In the genomic region with DNA sequence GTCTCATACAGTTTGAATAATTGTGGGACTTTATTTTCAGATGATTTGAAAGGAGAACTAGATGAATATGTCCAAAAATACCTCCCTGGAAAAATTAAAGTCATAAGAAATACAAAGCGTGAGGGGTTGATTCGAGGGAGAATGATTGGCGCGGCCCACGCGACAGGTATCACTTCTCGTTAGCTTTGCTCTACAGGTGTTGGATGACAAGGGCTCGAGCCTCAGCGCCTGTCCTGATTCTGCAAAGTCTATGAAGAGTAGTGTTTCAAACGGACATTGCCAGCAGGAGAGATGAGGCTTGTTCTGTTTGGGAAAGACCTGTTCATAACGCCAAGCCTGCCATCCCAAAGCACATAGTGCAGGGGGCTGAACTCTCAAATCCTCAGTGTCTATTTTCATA, we compare ENCODE assay signal across 27 cellular contexts.
"Had no signal": no experiment of that assay in that cellular context is flagged by ENCODE, and none has a peak within 500 bp of the region (broad histone marks: within the 10 kb centered on the region; RNA-seq: fewer than 3 reads in every experiment).

No MANE protein-coding gene starts in this region.

- H3K27ac Mint-ChIP-seq: natural killer cell; nephron; neural progenitor cell; progenitor cell of endocrine pancreas; stimulated activated effector memory CD8-positive, alpha-beta T cell treated with anti-CD3 and anti-CD28 coated beads, Interleukin-12 subunit alpha, Interleukin-12 subunit beta, amount 100 ng/mL, for 72 hours; stimulated activated naive B cell treated with anti-CD40 and anti-IgM and Interleukin-4, amounts not matched to agents 10 μg/mL and 1 μg/mL and 100 μg/mL, for 72 hours; stimulated activated naive CD8-positive, alpha-beta T cell treated with anti-CD3 and anti-CD28 coated beads, Interleukin-15, Interleukin-2, amounts not matched to agents 100 ng/mL and 50 ng/mL, for 24 hours; type B pancreatic cell had no signal

- H3K79me2 ChIP-seq: parathyroid adenoma had no signal

- DNase-seq: natural killer cell; occipital lobe; ovary; psoas muscle; right cardiac atrium; right lobe of liver; sigmoid colon; small intestine; stimulated activated CD4-positive, alpha-beta T cell treated with anti-CD3 and anti-CD28 coated beads, Interleukin-15, amount 100 ng/mL, for 24 hours; stimulated activated CD4-positive, alpha-beta T cell treated with anti-CD3 and anti-CD28 coated beads, Interleukin-2, amount 100 ng/mL, for 24 hours; stimulated activated CD4-positive, alpha-beta T cell treated with anti-CD3 and anti-CD28 coated beads, Interleukin-2, amount 100 ng/mL, for 48 hours; stimulated activated CD4-positive, alpha-beta T cell treated with anti-CD3 and anti-CD28 coated beads, Interleukin-4, amount 100 ng/mL, for 24 hours; stimulated activated naive B cell treated with anti-CD40 and anti-IgM and Interleukin-4, amounts not matched to agents 10 μg/mL and 1 μg/mL and 100 μg/mL, for 72 hours; stimulated activated naive CD4-positive, alpha-beta T cell treated with Interleukin-2 at 50 U/mL for 16 hours; stomach; thyroid gland; upper lobe of right lung; uterus had no signal

- H3K4me3 ChIP-seq: neural progenitor cell, ovary, psoas muscle, right lobe of liver, sigmoid colon, stomach, thoracic aorta, thyroid gland, tibial nerve, upper lobe of right lung, uterus had no signal

- H3K27me3 Mint-ChIP-seq: progenitor cell of endocrine pancreas; stimulated activated naive B cell treated with anti-CD40 and anti-IgM and Interleukin-4, amounts not matched to agents 10 μg/mL and 1 μg/mL and 100 μg/mL, for 72 hours; stimulated activated naive CD8-positive, alpha-beta T cell treated with anti-CD3 and anti-CD28 coated beads, Interleukin-15, Interleukin-2, amounts not matched to agents 100 ng/mL and 50 ng/mL, for 24 hours; type B pancreatic cell had no signal

- H3K4me1 ChIP-seq: neural progenitor cell, right lobe of liver, stomach, tibial nerve, upper lobe of right lung, uterus had no signal

- H3K36me3 ChIP-seq: neural progenitor cell, ovary, uterus had no signal

- H3K4me1 Mint-ChIP-seq: natural killer cell; neural progenitor cell; stimulated activated effector memory CD8-positive, alpha-beta T cell treated with anti-CD3 and anti-CD28 coated beads, Interleukin-12 subunit alpha, Interleukin-12 subunit beta, amount 100 ng/mL, for 72 hours; stimulated activated naive B cell treated with anti-CD40 and anti-IgM and Interleukin-4, amounts not matched to agents 10 μg/mL and 1 μg/mL and 100 μg/mL, for 72 hours had no signal

- H3K9ac ChIP-seq: neural progenitor cell, parathyroid adenoma had no signal

- H2AFZ ChIP-seq: neural progenitor cell, parathyroid adenoma had no signal

- H3K4me3 Mint-ChIP-seq: natural killer cell; nephron; neural progenitor cell; stimulated activated effector memory CD8-positive, alpha-beta T cell treated with anti-CD3 and anti-CD28 coated beads, Interleukin-12 subunit alpha, Interleukin-12 subunit beta, amount 100 ng/mL, for 72 hours; stimulated activated naive B cell treated with anti-CD40 and anti-IgM and Interleukin-4, amounts not matched to agents 10 μg/mL and 1 μg/mL and 100 μg/mL, for 72 hours; stimulated activated naive CD8-positive, alpha-beta T cell treated with anti-CD3 and anti-CD28 coated beads, Interleukin-15, Interleukin-2, amounts not matched to agents 100 ng/mL and 50 ng/mL, for 24 hours; type B pancreatic cell had no signal

- H3K27me3 ChIP-seq: neural progenitor cell, ovary, right lobe of liver, sigmoid colon, stomach, thyroid gland, tibial nerve, upper lobe of right lung, uterus had no signal

- ATAC-seq: natural killer cell; psoas muscle; right cardiac atrium; right lobe of liver; stimulated activated effector memory CD8-positive, alpha-beta T cell treated with anti-CD3 and anti-CD28 coated beads, Interleukin-12 subunit alpha, Interleukin-12 subunit beta, amount 100 ng/mL, for 72 hours; stimulated activated naive B cell treated with anti-CD40 and anti-IgM and Interleukin-4, amounts not matched to agents 10 μg/mL and 1 μg/mL and 100 μg/mL, for 72 hours; upper lobe of right lung had no signal

- H3K4me2 ChIP-seq: neural progenitor cell had no signal

- H3K9me3 Mint-ChIP-seq: natural killer cell; nephron; neural progenitor cell; stimulated activated effector memory CD8-positive, alpha-beta T cell treated with anti-CD3 and anti-CD28 coated beads, Interleukin-12 subunit alpha, Interleukin-12 subunit beta, amount 100 ng/mL, for 72 hours; stimulated activated naive B cell treated with anti-CD40 and anti-IgM and Interleukin-4, amounts not matched to agents 10 μg/mL and 1 μg/mL and 100 μg/mL, for 72 hours; stimulated activated naive CD8-positive, alpha-beta T cell treated with anti-CD3 and anti-CD28 coated beads, Interleukin-15, Interleukin-2, amounts not matched to agents 100 ng/mL and 50 ng/mL, for 24 hours; type B pancreatic cell had no signal

- H3K27ac ChIP-seq: neural progenitor cell, ovary, parathyroid adenoma, psoas muscle, right lobe of liver, sigmoid colon, stomach, thoracic aorta, thyroid gland, tibial nerve, upper lobe of right lung, uterus had no signal

- H3K9me3 ChIP-seq: ovary, psoas muscle, right lobe of liver, sigmoid colon, stomach, thoracic aorta, thyroid gland, tibial nerve, upper lobe of right lung, uterus had no signal
